In the genomic region with DNA sequence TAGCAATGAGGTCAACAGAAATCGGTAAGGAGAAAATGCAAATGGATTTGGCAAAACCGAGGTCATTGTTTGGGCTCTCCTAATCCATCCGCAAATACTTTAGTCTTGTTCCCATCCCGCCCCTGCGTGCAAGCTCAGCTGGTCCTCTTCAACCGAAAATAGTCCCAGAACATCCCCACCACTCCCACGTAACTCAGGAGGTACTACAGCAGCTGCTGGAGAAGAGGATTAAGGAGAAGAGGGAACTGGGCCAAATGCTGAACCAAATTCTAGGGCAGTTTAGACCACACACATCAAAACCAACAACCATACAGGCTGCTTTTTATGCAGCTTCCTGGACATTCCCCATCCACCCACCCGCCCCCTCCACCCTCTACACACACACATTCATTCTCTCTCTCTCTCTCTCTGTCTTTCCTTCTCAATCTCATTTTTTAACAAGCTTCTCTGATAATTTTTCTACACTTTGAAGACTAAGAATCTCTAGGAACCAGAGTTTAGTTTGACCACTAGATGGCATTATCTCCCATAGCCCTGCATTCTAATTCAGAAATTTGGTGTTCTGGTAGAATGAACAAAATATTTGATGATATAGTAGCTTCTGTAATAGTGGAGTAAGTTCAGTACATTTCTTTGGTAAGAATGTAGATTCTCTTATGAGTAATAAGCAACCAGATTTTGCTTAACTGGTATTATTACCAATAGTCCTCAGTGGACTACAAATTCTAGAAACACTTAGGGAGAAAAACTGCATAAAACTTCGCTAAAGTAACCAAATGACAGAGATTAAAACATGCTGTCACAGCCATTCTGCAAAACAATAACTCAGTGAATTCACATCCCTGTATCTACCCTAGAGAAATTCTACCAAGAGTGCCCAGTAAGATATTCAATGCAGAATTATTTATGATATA, we compare ENCODE assay signal across 8 cellular contexts. TPM values are rescaled to one million over a fixed set of nuclear protein-coding genes. Genes with fewer than 3 reads are reported as not detected.
DNase-seq lines count a peak whose midpoint lies in the region; ATAC-seq and TF ChIP-seq lines count a peak whose summit lies in the region.

No MANE protein-coding gene starts in this region.

- no peak overlapping the region for H2BK12ac ChIP-seq in neuronal stem cell (ENCODE audit: low read length)

- peaks cover 14% of the 10 kb centered on the region for H3K4me1 ChIP-seq in SJCRH30
- H3K4me1 ChIP-seq in fibroblast of lung (ENCODE audit: control insufficient read depth, extremely low read depth, insufficient read depth, low read length): peaks cover 7% of the 10 kb centered on the region
- H3K4me1 ChIP-seq in neuronal stem cell (ENCODE audit: control insufficient read depth in 2 of 2, insufficient read depth in 1 of 2, low read depth in 1 of 2, low read length in 2 of 2): peaks cover 0 to 2% of the 10 kb centered on the region in 2 donors

- ATAC-seq in HG02970 (IDR thresholded peaks at IDR 0.05; ENCODE audit: low FRiP score, unreplicated experiment): no peak

- peak overlapping the region; percentile 36 for H3K4me2 ChIP-seq in fibroblast of lung (ENCODE audit: extremely low read depth, insufficient read depth, low read length)
- H3K4me2 ChIP-seq in neuronal stem cell (ENCODE audit: insufficient read depth, low read length, poor library complexity, severe bottlenecking): no peak overlapping the region

- peaks cover 16% of the 10 kb centered on the region for H3K79me2 ChIP-seq in fibroblast of lung (ENCODE audit: control insufficient read depth, insufficient read depth, low read length)

- H3K27ac ChIP-seq in SJCRH30: peak overlapping the region; percentile 18; the same call in 1 of the 2 replicates
- no peak overlapping the region for H3K27ac ChIP-seq in fibroblast of lung (ENCODE audit: insufficient read depth, low read length)
- no peak overlapping the region for H3K27ac ChIP-seq in neuronal stem cell (replicated peaks; ENCODE audit: low read length)

- H3K14ac ChIP-seq in neuronal stem cell (ENCODE audit: low read length): no peak overlapping the region

- H3K18ac ChIP-seq in neuronal stem cell (ENCODE audit: low read length): no peak overlapping the region

- H3K9ac ChIP-seq in fibroblast of lung (ENCODE audit: insufficient read depth, low read length) (no peak overlapping the region), neuronal stem cell (ENCODE audit: low read depth, low read length, poor library complexity) (no peak overlapping the region)

- no peak overlapping the region for H3K4ac ChIP-seq in neuronal stem cell (ENCODE audit: low read length)

- H4K91ac ChIP-seq in neuronal stem cell (ENCODE audit: low read depth, low read length, poor library complexity): no peak overlapping the region

- no peak overlapping the region for H3K23ac ChIP-seq in neuronal stem cell (ENCODE audit: low read depth, low read length, poor library complexity)

- DNase-seq in Daoy (ENCODE audit: low read depth): peak; percentile 27
- DNase-seq in HT-29 (ENCODE audit: low spot score): peak; percentile 56
- DNase-seq in SJCRH30: peak; percentile 91 to 96
- peak; percentile 79 to 82 for DNase-seq in fibroblast of lung (ENCODE audit: low read depth in 2 of 2)
- DNase-seq in neuronal stem cell (ENCODE audit: low spot score): peak; percentile 14
- DNase-seq in stimulated activated CD4-positive, alpha-beta T cell treated with anti-CD3 and anti-CD28 coated beads, Interleukin-2, amount 100 ng/mL, for 48 hours: no peak
- no peak for DNase-seq in stimulated activated CD4-positive, alpha-beta T cell treated with anti-CD3 and anti-CD28 coated beads, Interleukin-2, amount 100 ng/mL, for 24 hours

- no CpG with 5 or more reads among the region's 9 CpGs for WGBS in neuronal stem cell (ENCODE audit: extremely low coverage in 2 of 2, insufficient read length in 2 of 2, insufficient replicate concordance in 1 of 2), 2 donors

- H3K27me3 ChIP-seq in SJCRH30: no peaks in the 10 kb centered on the region
- H3K27me3 ChIP-seq in fibroblast of lung (ENCODE audit: control insufficient read depth, insufficient read depth, low read length): no peaks in the 10 kb centered on the region
- H3K27me3 ChIP-seq in neuronal stem cell (ENCODE audit: control insufficient read depth in 3 of 3, insufficient read depth in 3 of 3, low read depth in 1 of 3, low read length in 3 of 3): no peaks in the 10 kb centered on the region

- no peaks in the 10 kb centered on the region for H3K79me1 ChIP-seq in neuronal stem cell (ENCODE audit: low read depth, low read length)

- TF ChIP-seq CTCF in fibroblast of lung (conservative IDR thresholded peaks at IDR 0.05 in 1 of 2, IDR thresholded peaks at IDR 0.05 in 1 of 2; ENCODE audit: low read depth in 1 of 2, low read length in 2 of 2): peak; percentile 41 to 62

- H2AK5ac ChIP-seq in neuronal stem cell (ENCODE audit: low read depth, low read length): no peak overlapping the region

- no peak overlapping the region for H2BK15ac ChIP-seq in neuronal stem cell (ENCODE audit: low read length)

- H3K9me3 ChIP-seq in SJCRH30 (replicated peaks): no peaks in the 10 kb centered on the region
- no peaks in the 10 kb centered on the region for H3K9me3 ChIP-seq in fibroblast of lung (ENCODE audit: control insufficient read depth, insufficient read depth, low read depth, low read length)
- no peaks in the 10 kb centered on the region for H3K9me3 ChIP-seq in neuronal stem cell (replicated peaks in 1 of 2; ENCODE audit: control insufficient read depth in 2 of 2, insufficient read depth in 1 of 2, low read depth in 1 of 2, low read length in 2 of 2)

- peak overlapping the region; percentile 41 for H3K4me3 ChIP-seq in SJCRH30
- H3K4me3 ChIP-seq in fibroblast of lung (replicated peaks in 1 of 4; ENCODE audit: control extremely low read depth in 1 of 4, insufficient read depth in 1 of 4, low read depth in 3 of 4, low read length in 4 of 4): peak overlapping the region in 1 of 4 experiments; percentile 9
- no peak overlapping the region for H3K4me3 ChIP-seq in neuronal stem cell (ENCODE audit: low read length in 2 of 2)

- no peak overlapping the region for H2BK5ac ChIP-seq in neuronal stem cell (ENCODE audit: low read length)

- H3K36me3 ChIP-seq in SJCRH30 (no peaks in the 10 kb centered on the region), fibroblast of lung (ENCODE audit: control insufficient read depth, insufficient read depth, low read length) (no peaks in the 10 kb centered on the region), neuronal stem cell (replicated peaks in 1 of 2; ENCODE audit: control insufficient read depth in 2 of 2, insufficient read depth in 2 of 2, low read length in 2 of 2) (no peaks in the 10 kb centered on the region)

- H2AFZ ChIP-seq in fibroblast of lung (ENCODE audit: low read length) (no peak overlapping the region), neuronal stem cell (ENCODE audit: low read length) (peak overlapping the region; percentile 72)

- H2BK120ac ChIP-seq in neuronal stem cell (ENCODE audit: low read depth, low read length): no peak overlapping the region

- H4K20me1 ChIP-seq in fibroblast of lung (ENCODE audit: control insufficient read depth, extremely low read depth, insufficient read depth, low read length): no peaks in the 10 kb centered on the region

- no peak overlapping the region for H4K8ac ChIP-seq in neuronal stem cell (ENCODE audit: low read depth, low read length)

RNA-seq across cellular contexts. Expression of gene BEND6, which starts 52.1 kb away (rescaled TPM):
- total RNA-seq in Daoy (2014; rRNA removed; shearing (Covaris generic)): 8.1 and 9.0 TPM in 2 replicates
- total RNA-seq in HT-29 (2014; rRNA removed; shearing (Covaris generic)): not detected in 2 replicates
- total RNA-seq in SJCRH30 (2014; rRNA removed; shearing (Covaris generic)): 0.48 and 0.93 TPM in 2 replicates
- total RNA-seq in fibroblast of lung: 10.8 and 12.6 TPM in 2 replicates
- polyA plus RNA-seq in fibroblast of lung: 9.7 and 11.5 TPM in 2 replicates
- 8.4 and 10.2 TPM in 2 replicates for polyA plus RNA-seq in fibroblast of lung (2012)
- polyA minus RNA-seq in fibroblast of lung (ENCODE audit: low replicate concordance): 4.7 TPM in 1 of 2 replicates, not detected in the other
- 2.4 TPM for polyA plus RNA-seq in neuronal stem cell (2013, experiment 1 of 2)
- polyA plus RNA-seq in neuronal stem cell (2013, experiment 2 of 2): 2.4 TPM

Comparison
In these comparisons a context has a peak if more than half of its experiments do, and no peak if none do; other contexts are left out.
1. DNase-seq: peak in Daoy (single experiment), HT-29 (single experiment), SJCRH30 (2 of 2), fibroblast of lung (2 of 2) and neuronal stem cell (single experiment); none in stimulated activated CD4-positive, alpha-beta T cell treated with anti-CD3 and anti-CD28 coated beads, Interleukin-2, amount 100 ng/mL, for 48 hours (0 of 2) and stimulated activated CD4-positive, alpha-beta T cell treated with anti-CD3 and anti-CD28 coated beads, Interleukin-2, amount 100 ng/mL, for 24 hours (0 of 2).